Comparison of ENCODE assay signal across 14 cellular contexts in the genomic region with DNA sequence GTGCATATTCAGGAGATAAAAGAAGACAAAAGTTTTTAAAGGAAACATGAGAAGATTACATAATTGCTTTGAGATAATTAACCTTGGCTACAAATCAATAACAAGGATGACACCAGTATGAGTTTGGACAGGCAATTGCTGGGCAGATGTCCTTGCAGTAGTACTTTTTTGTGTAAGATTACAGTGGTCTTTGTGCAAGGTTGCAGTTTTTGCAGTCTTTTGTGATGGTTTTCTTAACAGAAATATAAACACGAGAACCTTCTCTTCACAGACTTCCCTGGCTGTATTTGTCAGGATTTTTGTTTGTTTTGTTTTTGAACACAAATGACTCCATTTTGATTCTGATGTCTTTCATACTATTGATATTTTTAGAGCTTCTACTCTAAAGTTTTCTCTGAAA.
A peak's percentile ranks its signal among the peaks of the same experiment; 100 is the strongest.
DNase-seq lines count a peak whose midpoint lies in the region; ATAC-seq, FAIRE-seq and TF ChIP-seq lines count a peak whose summit lies in the region.
"Had no signal": no experiment of that assay in that cellular context is flagged by ENCODE, and none has a peak within 500 bp of the region (broad histone marks: within the 10 kb centered on the region; RNA-seq: fewer than 3 reads in every experiment).

No MANE protein-coding gene starts in this region.

- H3K79me2 ChIP-seq in HepG2 (ENCODE audit: insufficient read depth, low read length) = no peaks in the 10 kb centered on the region
- no peaks in the 10 kb centered on the region for H3K79me2 ChIP-seq in trophoblast cell (ENCODE audit: control insufficient read depth, insufficient read depth, low read length, poor library complexity)

- H3K18ac ChIP-seq in trophoblast cell (ENCODE audit: low read length) = no peak overlapping the region

- TF ChIP-seq EP300 in HepG2 (IDR thresholded peaks at IDR 0.05; ENCODE audit: low read depth in 2 of 2, low read length in 2 of 2) (no peak), HepG2 (CRISPR knock-in tag; IDR thresholded peaks at IDR 0.05; ENCODE audit: borderline replicate concordance) (no peak)

- no peak overlapping the region for H3K23ac ChIP-seq in trophoblast cell (ENCODE audit: low read length)

- no peak for DNase-seq in HepG2 (ENCODE audit: low spot score)
- no peak for DNase-seq in right lobe of liver
- peak; percentile 74 for DNase-seq in NCI-H146 (lab: John Stamatoyannopoulos, UW)
- no peak for DNase-seq in Right ventricle myocardium inferior (ENCODE audit: missing footprints)
- no peak for DNase-seq in trophoblast cell
- DNase-seq: ACHN; CD4-positive, alpha-beta T cell; DMS79 treated with DMSO at 0.1 percent for 48 hours; H9 had no signal

- 0% methylated on average over 1 of the region's 1 CpG for WGBS in HepG2 (ENCODE audit: low lambda C conversion rate)
- 80% methylated on average over 1 of the region's 1 CpG for WGBS in right lobe of liver (ENCODE audit: insufficient coverage, low coverage, low lambda C conversion rate, missing lambda C conversion rate)
- WGBS in trophoblast cell (ENCODE audit: extremely low coverage, insufficient coverage, insufficient read length) = no CpG with 5 or more reads among the region's 1 CpG

- H2BK12ac ChIP-seq in trophoblast cell (ENCODE audit: low read length) = no peak overlapping the region

- no peak for FAIRE-seq in HepG2 (lab: Jason Lieb, UNC)
- FAIRE-seq: GM12878, H1 had no signal

- no peak overlapping the region for H3K4ac ChIP-seq in trophoblast cell (ENCODE audit: low read depth, low read length)

- no peaks in the 10 kb centered on the region for H3K4me1 Mint-ChIP-seq in stimulated activated memory B cell treated with anti-CD40 and anti-IgM and Interleukin-4, amounts not matched to agents 10 μg/mL and 1 μg/mL and 100 μg/mL, for 72 hours

- no peaks in the 10 kb centered on the region for H3K36me3 Mint-ChIP-seq in stimulated activated memory B cell treated with anti-CD40 and anti-IgM and Interleukin-4, amounts not matched to agents 10 μg/mL and 1 μg/mL and 100 μg/mL, for 72 hours

- H2BK120ac ChIP-seq in trophoblast cell (ENCODE audit: insufficient read depth, low read length, poor library complexity) = no peak overlapping the region

- H3K9me3 Mint-ChIP-seq in stimulated activated memory B cell treated with anti-CD40 and anti-IgM and Interleukin-4, amounts not matched to agents 10 μg/mL and 1 μg/mL and 100 μg/mL, for 72 hours = no peaks in the 10 kb centered on the region
- H3K9me3 Mint-ChIP-seq: CD4-positive, alpha-beta T cell; H9 had no signal

- H2AFZ ChIP-seq in HepG2 (ENCODE audit: low read length) (no peak overlapping the region), neuron (ENCODE audit: low read depth, low read length) (peak overlapping the region; percentile 52), trophoblast cell (ENCODE audit: insufficient read depth, low read length, poor library complexity) (no peak overlapping the region)

- TF ChIP-seq CTCF in HepG2 (CRISPR knock-in tag; IDR thresholded peaks at IDR 0.05) (no peak), right lobe of liver (IDR thresholded peaks at IDR 0.05) (no peak)

- no peak overlapping the region for H3K27ac ChIP-seq in HepG2 (ENCODE audit: extremely low read length, insufficient read depth, low read length)
- H3K27ac ChIP-seq in right lobe of liver = no peak overlapping the region
- no peak overlapping the region for H3K27ac ChIP-seq in trophoblast cell (ENCODE audit: low read depth, low read length)
- H3K27ac ChIP-seq: C4-2B had no signal

- H3K27me3 Mint-ChIP-seq in stimulated activated memory B cell treated with anti-CD40 and anti-IgM and Interleukin-4, amounts not matched to agents 10 μg/mL and 1 μg/mL and 100 μg/mL, for 72 hours = no peaks in the 10 kb centered on the region
- H3K27me3 Mint-ChIP-seq: CD4-positive, alpha-beta T cell had no signal

- TF ChIP-seq POLR2A in HepG2 (IDR thresholded peaks at IDR 0.05; ENCODE audit: insufficient read depth in 1 of 2, low read depth in 2 of 2, low read length in 2 of 2) (no peak), right lobe of liver (IDR thresholded peaks at IDR 0.05) (no peak)

- H3K36me3 ChIP-seq in HepG2 (replicated peaks in 1 of 2; ENCODE audit: control insufficient read depth in 1 of 2, insufficient read depth in 2 of 2, low read length in 2 of 2) = no peaks in the 10 kb centered on the region
- H3K36me3 ChIP-seq in right lobe of liver = no peaks in the 10 kb centered on the region
- H3K36me3 ChIP-seq in neuron (ENCODE audit: insufficient read depth, low read length) = no peaks in the 10 kb centered on the region
- no peaks in the 10 kb centered on the region for H3K36me3 ChIP-seq in trophoblast cell (ENCODE audit: control insufficient read depth in 1 of 2, insufficient read depth in 2 of 2, low read length in 2 of 2)

- no peaks in the 10 kb centered on the region for H3K79me1 ChIP-seq in trophoblast cell (ENCODE audit: low read length)

- H3K4me3 ChIP-seq in HepG2 (replicated peaks in 1 of 3; ENCODE audit: insufficient read depth in 1 of 3, low read depth in 2 of 3, low read length in 3 of 3) (no peak overlapping the region), right lobe of liver (no peak overlapping the region), neuron (ENCODE audit: low read length) (no peak overlapping the region), trophoblast cell (ENCODE audit: low read depth, low read length) (no peak overlapping the region)
- H3K4me3 ChIP-seq: GM12878 had no signal

- no peak overlapping the region for H3K4me2 ChIP-seq in HepG2 (ENCODE audit: low read depth, low read length)
- H3K4me2 ChIP-seq in trophoblast cell (ENCODE audit: low read length) = no peak overlapping the region

- H4K12ac ChIP-seq in trophoblast cell (ENCODE audit: low read depth, low read length) = no peak overlapping the region

- H2AK5ac ChIP-seq in trophoblast cell (ENCODE audit: low read length) = no peak overlapping the region

- intact Hi-C loops in HepG2 (cut with micrococcal nuclease; ENCODE audit: unreplicated experiment) = no loop called here
- intact Hi-C loops in right lobe of liver (cut with DNase I) = no loop called here
- intact Hi-C loops in Right ventricle myocardium inferior (cut with DNase I) = no loop called here

- no peak for TF ChIP-seq RAD21 in HepG2 (CRISPR knock-in tag; IDR thresholded peaks at IDR 0.05)

- no peak for ATAC-seq in HepG2
- ATAC-seq in right lobe of liver = no peak
- no peak for ATAC-seq in Right ventricle myocardium inferior
- ATAC-seq in stimulated activated memory B cell treated with anti-CD40 and anti-IgM and Interleukin-4, amounts not matched to agents 10 μg/mL and 1 μg/mL and 100 μg/mL, for 72 hours = no peak
- ATAC-seq: GM12878 had no signal

- H3K14ac ChIP-seq in trophoblast cell (ENCODE audit: low read length) = no peak overlapping the region

- CTCF ChIA-PET in HepG2 (lab: Yijun Ruan, JAX; ENCODE audit: low intra/inter-chr PET ratio, low total read pairs) = no interaction called here

- no peaks in the 10 kb centered on the region for H3K9me3 ChIP-seq in HepG2 (ENCODE audit: low read length)
- no peaks in the 10 kb centered on the region for H3K9me3 ChIP-seq in right lobe of liver
- H3K9me3 ChIP-seq in neuron (ENCODE audit: low read length) = no peaks in the 10 kb centered on the region
- H3K9me3 ChIP-seq in trophoblast cell (ENCODE audit: insufficient read depth, low read depth, low read length) = no peaks in the 10 kb centered on the region

- POLR2A ChIA-PET in HepG2 (lab: Yijun Ruan, JAX) = no interaction called here

- no peaks in the 10 kb centered on the region for H3K27me3 ChIP-seq in HepG2 (ENCODE audit: control insufficient read depth in 1 of 2, insufficient read depth in 2 of 2, low read length in 2 of 2)
- no peaks in the 10 kb centered on the region for H3K27me3 ChIP-seq in right lobe of liver
- H3K27me3 ChIP-seq in neuron (ENCODE audit: insufficient read depth, low read length) = no peaks in the 10 kb centered on the region
- H3K27me3 ChIP-seq in trophoblast cell (ENCODE audit: insufficient read depth, low read length) = no peaks in the 10 kb centered on the region

- in situ Hi-C loops in HepG2 (cut with HindIII; ENCODE audit: extremely low pct_ligation_motif_present, low pct_unique_long_range_greater_than_20kb) = no loop called here

- H3K4me1 ChIP-seq in HepG2 (ENCODE audit: insufficient read depth, low read length) (no peaks in the 10 kb centered on the region), right lobe of liver (no peaks in the 10 kb centered on the region), neuron (ENCODE audit: insufficient read depth, low read length) (peaks cover 3% of the 10 kb centered on the region), trophoblast cell (ENCODE audit: control insufficient read depth in 1 of 2, insufficient read depth in 2 of 2, low read length in 2 of 2) (no peaks in the 10 kb centered on the region)

- BruUV-seq in HepG2 (replicated peaks; lab: Mats Ljungman, UMichigan) = no TSS peak

- H4K91ac ChIP-seq in trophoblast cell (ENCODE audit: low read depth, low read length) = no peak overlapping the region

- no peak overlapping the region for H4K8ac ChIP-seq in trophoblast cell (ENCODE audit: low read depth, low read length)

- no peak overlapping the region for H3K4me3 Mint-ChIP-seq in stimulated activated memory B cell treated with anti-CD40 and anti-IgM and Interleukin-4, amounts not matched to agents 10 μg/mL and 1 μg/mL and 100 μg/mL, for 72 hours
- H3K4me3 Mint-ChIP-seq: CD4-positive, alpha-beta T cell; H9 had no signal

- H3K27ac Mint-ChIP-seq in stimulated activated memory B cell treated with anti-CD40 and anti-IgM and Interleukin-4, amounts not matched to agents 10 μg/mL and 1 μg/mL and 100 μg/mL, for 72 hours = no peak overlapping the region
- H3K27ac Mint-ChIP-seq: CD4-positive, alpha-beta T cell had no signal

- no peak overlapping the region for H2BK5ac ChIP-seq in trophoblast cell (ENCODE audit: low read depth, low read length, poor library complexity)

- H4K20me1 ChIP-seq in HepG2 (ENCODE audit: insufficient read depth, low read length) = no peaks in the 10 kb centered on the region

- H3K9ac ChIP-seq in HepG2 (ENCODE audit: insufficient read depth, low read depth, low read length) (no peak overlapping the region), trophoblast cell (ENCODE audit: low read length) (no peak overlapping the region)

TF ChIP-seq in HepG2, 621 proteins besides CTCF, POLR2A, EP300 and RAD21 (continues in another document):
- TF ChIP-seq ADNP (CRISPR knock-in tag; IDR thresholded peaks at IDR 0.05) (no peak), MAFF (IDR thresholded peaks at IDR 0.05; ENCODE audit: low read depth, low read length) (peak; percentile 70), KLF12 (CRISPR knock-in tag; IDR thresholded peaks at IDR 0.05; ENCODE audit: borderline replicate concordance) (no peak), ZEB1 (IDR thresholded peaks at IDR 0.05; ENCODE audit: insufficient replicate concordance, low read depth) (no peak)
